9 cellular contexts compared by ENCODE assay signal in the genomic region with DNA sequence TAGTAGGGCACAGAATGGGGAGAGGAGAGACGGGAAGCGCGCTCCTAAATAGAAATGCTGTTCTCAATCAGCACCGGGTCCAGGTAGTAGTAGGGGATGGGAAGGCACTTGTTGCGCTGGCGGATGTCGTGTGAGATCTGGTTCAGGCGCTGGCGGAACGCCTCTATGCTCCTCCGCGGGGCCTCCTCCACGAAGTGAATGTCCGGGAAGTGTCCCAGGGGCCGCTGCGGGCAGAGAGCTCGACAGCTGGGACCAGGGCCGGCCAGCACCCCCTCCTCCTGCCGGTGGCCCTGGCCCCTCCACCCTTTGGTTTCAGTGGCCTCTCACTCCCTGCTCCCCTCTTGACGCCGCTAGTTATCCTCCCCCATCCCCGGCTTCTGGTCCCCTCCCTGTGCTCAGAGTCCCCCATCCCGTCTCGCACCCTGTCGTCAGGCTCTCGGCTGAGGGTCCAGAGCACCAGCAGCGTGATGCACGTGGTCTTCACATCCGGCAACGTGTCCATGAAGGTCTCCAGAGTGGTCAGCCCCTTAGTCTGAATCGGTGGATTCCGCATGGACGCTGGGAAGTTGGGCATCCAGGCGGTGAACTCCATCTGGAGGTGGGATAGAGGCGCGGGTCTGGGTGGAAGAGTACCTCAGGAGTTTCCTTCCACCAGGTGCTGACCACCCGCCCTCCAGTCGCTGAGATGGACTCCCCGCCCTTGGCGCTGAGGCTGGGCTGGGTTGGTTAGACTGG.
DNase-seq lines count a peak whose midpoint lies in the region; ATAC-seq lines count a peak whose summit lies in the region.
"Had no signal": no experiment of that assay in that cellular context is flagged by ENCODE, and none has a peak within 500 bp of the region (broad histone marks: within the 10 kb centered on the region; RNA-seq: fewer than 3 reads in every experiment).

No MANE protein-coding gene starts in this region.

- H3K27me3 Mint-ChIP-seq in stimulated activated memory B cell treated with anti-CD40 and anti-IgM and Interleukin-4, amounts not matched to agents 10 μg/mL and 1 μg/mL and 100 μg/mL, for 72 hours = peaks cover 52% of the 10 kb centered on the region

- H3K27me3 ChIP-seq in iPS-20b (ENCODE audit: insufficient read depth, low read length) = peaks cover 99% of the 10 kb centered on the region

- H3K36me3 ChIP-seq in iPS-20b (ENCODE audit: insufficient read depth, low read depth, low read length) = no peaks in the 10 kb centered on the region
- H3K36me3 ChIP-seq: SJSA1 had no signal

- H3K9me3 ChIP-seq in iPS-20b (ENCODE audit: insufficient read depth, low read depth, low read length) = no peaks in the 10 kb centered on the region
- H3K9me3 ChIP-seq: SJSA1 had no signal

- H3K27ac ChIP-seq in iPS-20b (ENCODE audit: low read length) = no peak overlapping the region
- H3K27ac ChIP-seq: SJSA1 had no signal

- no peaks in the 10 kb centered on the region; the same call in 1 of the 2 replicates for H3K4me1 ChIP-seq in iPS-20b (ENCODE audit: insufficient read depth, low read length)

- peak overlapping the region; percentile 74 for H3K4me3 Mint-ChIP-seq in stimulated activated memory B cell treated with anti-CD40 and anti-IgM and Interleukin-4, amounts not matched to agents 10 μg/mL and 1 μg/mL and 100 μg/mL, for 72 hours

- H3K9me3 Mint-ChIP-seq in stimulated activated memory B cell treated with anti-CD40 and anti-IgM and Interleukin-4, amounts not matched to agents 10 μg/mL and 1 μg/mL and 100 μg/mL, for 72 hours = no peaks in the 10 kb centered on the region

- H3K4me3 ChIP-seq in iPS-20b (ENCODE audit: low read length) = peak overlapping the region; percentile 64
- H3K4me3 ChIP-seq: SJSA1 had no signal

- no peak overlapping the region for H3K9ac ChIP-seq in iPS-20b (ENCODE audit: low read depth, low read length)

- peak overlapping the region; percentile 66 for H3K27ac Mint-ChIP-seq in stimulated activated memory B cell treated with anti-CD40 and anti-IgM and Interleukin-4, amounts not matched to agents 10 μg/mL and 1 μg/mL and 100 μg/mL, for 72 hours

- no peak for ATAC-seq in stimulated activated memory B cell treated with anti-CD40 and anti-IgM and Interleukin-4, amounts not matched to agents 10 μg/mL and 1 μg/mL and 100 μg/mL, for 72 hours

- DNase-seq in DMS79 treated with DMSO at 0.1 percent for 48 hours (lab: John Stamatoyannopoulos, UW) (peak; percentile 13), DMS79 (lab: John Stamatoyannopoulos, UW) (no peak), ACHN (no peak), NCI-H187 (lab: John Stamatoyannopoulos, UW) (no peak), GDM1 (lab: John Stamatoyannopoulos, UW) (no peak)
- DNase-seq in activated effector memory CD4-positive, alpha-beta T cell treated with Interleukin-2 at 50 U/mL for 16 hours = peak; percentile 18

- in situ Hi-C loops in ACHN (cut with HindIII; ENCODE audit: low pct_ligation_motif_present, low pct_unique_long_range_greater_than_20kb, low sequenced_read_pairs) = no loop called here

- no peaks in the 10 kb centered on the region for H3K36me3 Mint-ChIP-seq in stimulated activated memory B cell treated with anti-CD40 and anti-IgM and Interleukin-4, amounts not matched to agents 10 μg/mL and 1 μg/mL and 100 μg/mL, for 72 hours

- peaks cover 45% of the 10 kb centered on the region for H3K4me1 Mint-ChIP-seq in stimulated activated memory B cell treated with anti-CD40 and anti-IgM and Interleukin-4, amounts not matched to agents 10 μg/mL and 1 μg/mL and 100 μg/mL, for 72 hours

Comparison
In these comparisons a context has a peak if more than half of its experiments do, and no peak if none do; other contexts are left out.
1. DNase-seq: peak in DMS79 treated with DMSO at 0.1 percent for 48 hours (single experiment) and activated effector memory CD4-positive, alpha-beta T cell treated with Interleukin-2 at 50 U/mL for 16 hours (single experiment); none in DMS79 (single experiment), ACHN (single experiment), NCI-H187 (0 of 2) and GDM1 (single experiment).